ENCODE assay signal across 8 cellular contexts in genomic region chr20:30601974-30602373, GRCh38.
"Had no signal": no experiment of that assay in that cellular context is flagged by ENCODE, and none has a peak within 500 bp of the region (broad histone marks: within the 10 kb centered on the region; RNA-seq: fewer than 3 reads in every experiment).

No MANE protein-coding gene starts in this region.

- H3K4me3 ChIP-seq: GM23248 had no signal

- H3K27ac ChIP-seq: GM23248 had no signal

- H2AFZ ChIP-seq: GM23248 had no signal

- FAIRE-seq: H54, HTR-8/SVneo had no signal

- H3K9ac ChIP-seq: GM23248 had no signal

- DNase-seq: GM23248, GOT3, H9, HCEC 1CT, HFFc6, KG1 had no signal
